Comparison of ENCODE assay signal across 16 cellular contexts in genomic region chr2:148756292-148756975, GRCh38.
A peak's percentile ranks its signal among the peaks of the same experiment; 100 is the strongest.
DNase-seq lines count a peak whose midpoint lies in the region; ATAC-seq, FAIRE-seq and TF ChIP-seq lines count a peak whose summit lies in the region.
"Had no signal": no experiment of that assay in that cellular context is flagged by ENCODE, and none has a peak within 500 bp of the region (broad histone marks: within the 10 kb centered on the region; RNA-seq: fewer than 3 reads in every experiment).

No MANE protein-coding gene starts in this region.

- no peak overlapping the region for H3K4me3 Mint-ChIP-seq in activated T-helper 17 cell treated with anti-CD3 and anti-CD28 coated beads, Interleukin-2, amount 50 U/mL, for 72 hours
- no peak overlapping the region for H3K4me3 Mint-ChIP-seq in natural killer cell
- H3K4me3 Mint-ChIP-seq: activated naive CD4-positive, alpha-beta T cell treated with anti-CD3 and anti-CD28 coated beads for 36 hours; CD8-positive, alpha-beta T cell; mesothelial cell of epicardium had no signal

- no peak for TF ChIP-seq CTCF in foreskin keratinocyte (conservative IDR thresholded peaks at IDR 0.05)
- no peak for TF ChIP-seq CTCF in adrenal gland (IDR thresholded peaks at IDR 0.05)
- no peak for TF ChIP-seq CTCF in natural killer cell (IDR thresholded peaks at IDR 0.05)

- intact Hi-C loops in adrenal gland (cut with DNase I), result no loop called here
- intact Hi-C loops in natural killer cell (cut with micrococcal nuclease), result no loop called here

- peaks cover 50% of the 10 kb centered on the region for H3K36me3 Mint-ChIP-seq in activated T-helper 17 cell treated with anti-CD3 and anti-CD28 coated beads, Interleukin-2, amount 50 U/mL, for 72 hours (ENCODE audit: low read depth)
- no peaks in the 10 kb centered on the region for H3K36me3 Mint-ChIP-seq in natural killer cell

- H3K4me3 ChIP-seq in MG63, result no peak overlapping the region
- no peak overlapping the region for H3K4me3 ChIP-seq in adrenal gland

- H3K27ac ChIP-seq in foreskin keratinocyte (peak overlapping the region; percentile 61), adrenal gland (no peak overlapping the region)

- H3K36me3 ChIP-seq in MG63 (no peaks in the 10 kb centered on the region), adrenal gland (replicated peaks in 1 of 2) (no peaks in the 10 kb centered on the region)

- H3K27me3 ChIP-seq in foreskin keratinocyte, result no peaks in the 10 kb centered on the region
- H3K27me3 ChIP-seq in MG63, result no peaks in the 10 kb centered on the region
- H3K27me3 ChIP-seq in adrenal gland, result no peaks in the 10 kb centered on the region

- DNase-seq in AG08395 (ENCODE audit: low spot score), result peak; percentile 1
- peak; percentile 19 for DNase-seq in H54 (ENCODE audit: insufficient read length, low spot score)
- DNase-seq in foreskin keratinocyte, result peak; percentile 83 to 90
- DNase-seq in NCI-H1436 (lab: John Stamatoyannopoulos, UW), result no peak
- DNase-seq in MG63, result no peak
- DNase-seq in adrenal gland, result no peak
- DNase-seq in natural killer cell, result no peak
- DNase-seq: activated naive CD4-positive, alpha-beta T cell treated with anti-CD3 and anti-CD28 coated beads for 36 hours; CD8-positive, alpha-beta T cell; hypothalamus; NCI-H1417 treated with DMSO at 0.1 percent for 48 hours; posterior cingulate gyrus; stimulated activated CD4-positive, alpha-beta T cell treated with anti-CD3 and anti-CD28 coated beads, Interleukin-2, amount 100 ng/mL, for 24 hours; stimulated activated naive CD4-positive, alpha-beta T cell had no signal

- H3K27me3 Mint-ChIP-seq in activated T-helper 17 cell treated with anti-CD3 and anti-CD28 coated beads, Interleukin-2, amount 50 U/mL, for 72 hours, result no peaks in the 10 kb centered on the region
- no peaks in the 10 kb centered on the region for H3K27me3 Mint-ChIP-seq in natural killer cell (ENCODE audit: low read depth in 2 of 2)

- peaks cover 10% of the 10 kb centered on the region for H3K4me1 Mint-ChIP-seq in activated T-helper 17 cell treated with anti-CD3 and anti-CD28 coated beads, Interleukin-2, amount 50 U/mL, for 72 hours
- H3K4me1 Mint-ChIP-seq in natural killer cell, result peaks cover 12 to 22% of the 10 kb centered on the region in 2 donors
- H3K4me1 Mint-ChIP-seq: mesothelial cell of epicardium had no signal

- H3K9me3 Mint-ChIP-seq in activated T-helper 17 cell treated with anti-CD3 and anti-CD28 coated beads, Interleukin-2, amount 50 U/mL, for 72 hours, result no peaks in the 10 kb centered on the region
- no peaks in the 10 kb centered on the region for H3K9me3 Mint-ChIP-seq in natural killer cell
- H3K9me3 Mint-ChIP-seq: activated naive CD4-positive, alpha-beta T cell treated with anti-CD3 and anti-CD28 coated beads for 36 hours; CD8-positive, alpha-beta T cell; mesothelial cell of epicardium had no signal

- TF ChIP-seq POLR2A in H54 (IDR thresholded peaks at IDR 0.05; ENCODE audit: low read depth, low read length), result no peak
- TF ChIP-seq POLR2A in adrenal gland (IDR thresholded peaks at IDR 0.05), result no peak

- ATAC-seq in activated T-helper 17 cell treated with anti-CD3 and anti-CD28 coated beads, Interleukin-2, amount 50 U/mL, for 72 hours (replicated peaks), result peak; percentile 99
- ATAC-seq in foreskin keratinocyte (peak; percentile 100), natural killer cell (no peak)
- ATAC-seq: CD8-positive, alpha-beta T cell had no signal

- peak; percentile 96 for FAIRE-seq in H54 (lab: Jason Lieb, UNC)

- WGBS in adrenal gland, 4 donors, result 74 to 95% (median 89%) methylated on average over 4 of the region's 4 CpGs

- H3K9me3 ChIP-seq in MG63, result no peaks in the 10 kb centered on the region
- H3K9me3 ChIP-seq in adrenal gland (replicated peaks in 1 of 3), result no peaks in the 10 kb centered on the region

- H3K27ac Mint-ChIP-seq in activated T-helper 17 cell treated with anti-CD3 and anti-CD28 coated beads, Interleukin-2, amount 50 U/mL, for 72 hours, result no peak overlapping the region
- no peak overlapping the region for H3K27ac Mint-ChIP-seq in natural killer cell
- H3K27ac Mint-ChIP-seq: activated naive CD4-positive, alpha-beta T cell treated with anti-CD3 and anti-CD28 coated beads for 36 hours; CD8-positive, alpha-beta T cell; mesothelial cell of epicardium had no signal

- H3K4me1 ChIP-seq in foreskin keratinocyte, result peaks cover 14% of the 10 kb centered on the region
- H3K4me1 ChIP-seq in adrenal gland (replicated peaks in 1 of 2), result peaks cover 0 to 7% of the 10 kb centered on the region in 2 donors

Comparison
In these comparisons a context has a peak if more than half of its experiments do, and no peak if none do; other contexts are left out.
1. DNase-seq: peak in AG08395 (single experiment), H54 (single experiment) and foreskin keratinocyte (2 of 2); none in NCI-H1436 (single experiment), MG63 (single experiment), adrenal gland (0 of 7) and natural killer cell (single experiment).
2. ATAC-seq: peak in activated T-helper 17 cell treated with anti-CD3 and anti-CD28 coated beads, Interleukin-2, amount 50 U/mL, for 72 hours (single experiment) and foreskin keratinocyte (single experiment); none in natural killer cell (0 of 3).